In the genomic region with DNA sequence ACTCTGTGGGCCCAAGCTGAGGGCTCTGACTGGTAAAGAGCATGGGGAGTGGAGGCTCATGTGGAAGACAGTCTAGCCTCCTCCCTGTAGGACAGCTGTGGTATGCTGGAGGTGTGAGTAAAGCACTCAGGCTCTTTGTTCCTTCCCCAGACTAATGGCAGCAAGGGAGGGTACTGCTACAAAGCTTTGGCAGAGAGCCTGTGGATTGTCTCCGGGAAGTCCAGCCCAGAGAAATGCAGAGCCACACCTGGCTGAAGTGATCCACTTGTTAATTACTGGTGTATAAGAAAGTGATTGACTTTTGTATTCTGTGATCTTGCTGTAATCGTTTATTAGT, we compare ENCODE assay signal across 14 cellular contexts.
DNase-seq lines count a peak whose midpoint lies in the region; ATAC-seq lines count a peak whose summit lies in the region.
"Had no signal": no experiment of that assay in that cellular context is flagged by ENCODE, and none has a peak within 500 bp of the region (broad histone marks: within the 10 kb centered on the region; RNA-seq: fewer than 3 reads in every experiment).

No MANE protein-coding gene starts in this region.

- DNase-seq in islet precursor cell (peak; percentile 52), hippocampal formation (lab: John Stamatoyannopoulos, UW) (no peak), NCI-H2081 treated with DMSO at 0.1 percent for 48 hours (lab: John Stamatoyannopoulos, UW) (no peak), NCI-H526 (lab: John Stamatoyannopoulos, UW) (no peak)
- DNase-seq: activated T-cell treated with anti-CD3 and anti-CD28 coated beads, Interleukin-2, amount 50 U/mL, for 1 hour; DND-41; left ventricle myocardium inferior; NCI-H1092; right lobe of liver; T-cell had no signal

- ATAC-seq in GM19023 (IDR thresholded peaks at IDR 0.05; ENCODE audit: unreplicated experiment) (peak; percentile 25), HG02588 (IDR thresholded peaks at IDR 0.05; ENCODE audit: unreplicated experiment) (peak; percentile 30), HG03521 (IDR thresholded peaks at IDR 0.05; ENCODE audit: unreplicated experiment) (peak; percentile 13), GM19455 (IDR thresholded peaks at IDR 0.05; ENCODE audit: unreplicated experiment) (no peak)
- ATAC-seq: T-cell had no signal
